ENCODE assay signal across 17 cellular contexts in the genomic region with DNA sequence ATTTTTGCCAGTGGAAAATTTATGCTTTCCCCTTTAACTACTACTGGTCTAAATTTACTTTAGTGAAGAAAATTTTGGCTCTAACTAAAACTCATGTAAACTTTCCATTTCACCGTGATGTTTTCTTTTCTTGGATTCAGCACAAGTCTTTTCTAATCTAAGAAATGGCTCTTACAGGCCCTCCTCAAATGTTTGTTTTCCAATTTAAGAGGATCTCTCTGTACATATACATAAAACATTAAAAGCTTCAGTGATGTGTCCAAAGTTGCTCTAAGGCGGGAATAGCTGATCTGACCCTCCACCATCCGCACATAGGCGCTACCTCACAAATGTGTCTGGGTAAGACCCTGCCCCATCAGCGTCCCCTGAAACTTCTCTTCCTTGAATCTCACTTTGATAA.
"Had no signal": no experiment of that assay in that cellular context is flagged by ENCODE, and none has a peak within 500 bp of the region (broad histone marks: within the 10 kb centered on the region; RNA-seq: fewer than 3 reads in every experiment).

No MANE protein-coding gene starts in this region.

- H3K4me3 Mint-ChIP-seq: activated CD4-positive, alpha-beta memory T cell treated with anti-CD3 and anti-CD28 coated beads for 36 hours; activated naive CD8-positive, alpha-beta T cell treated with anti-CD3 and anti-CD28 coated beads, Interleukin-2, amount 10 ng/mL, durations not matched to agents 7 days and 5 days; activated T-cell treated with anti-CD3 and anti-CD28 coated beads, Interleukin-2, amount 50 U/mL, for 4 hours; naive thymus-derived CD8-positive, alpha-beta T cell; T-helper 1 cell treated with Interleukin-12 subunit alpha and Interleukin-12 subunit beta and Interleukin-4 antibody, amounts not matched to agents 30 μg/mL and 1 μg/mL, for 36 hours had no signal

- H3K4me1 ChIP-seq: gastrocnemius medialis, testis had no signal

- ATAC-seq: activated CD4-positive, CD25-positive, alpha-beta regulatory T cell treated with anti-CD3 and anti-CD28 coated beads, Interleukin-2, amount 50 U/mL, for 24 hours; activated T-cell treated with anti-CD3 and anti-CD28 coated beads, Interleukin-2, amount 50 U/mL, for 4 hours; gastrocnemius medialis; left cardiac atrium; naive thymus-derived CD8-positive, alpha-beta T cell; stimulated activated naive CD8-positive, alpha-beta T cell treated with anti-CD3 and anti-CD28 coated beads, Interleukin-15, Interleukin-2, amounts not matched to agents 100 U/mL and 50 U/mL, for 24 hours had no signal

- H3K9me3 ChIP-seq: gastrocnemius medialis, mucosa of descending colon, testis, vagina had no signal

- H3K27ac Mint-ChIP-seq: activated CD4-positive, alpha-beta memory T cell treated with anti-CD3 and anti-CD28 coated beads for 36 hours; activated naive CD8-positive, alpha-beta T cell treated with anti-CD3 and anti-CD28 coated beads, Interleukin-2, amount 10 ng/mL, durations not matched to agents 7 days and 5 days; naive thymus-derived CD8-positive, alpha-beta T cell; T-helper 1 cell treated with Interleukin-12 subunit alpha and Interleukin-12 subunit beta and Interleukin-4 antibody, amounts not matched to agents 30 μg/mL and 1 μg/mL, for 36 hours had no signal

- DNase-seq: activated CD4-positive, alpha-beta memory T cell treated with anti-CD3 and anti-CD28 coated beads for 36 hours; activated gamma-delta T cell; activated naive CD8-positive, alpha-beta T cell treated with anti-CD3 and anti-CD28 coated beads, Interleukin-2, amount 10 ng/mL, durations not matched to agents 7 days and 5 days; activated T-cell treated with anti-CD3 and anti-CD28 coated beads, Interleukin-2, amount 50 U/mL, for 4 hours; anterior cingulate cortex; gastrocnemius medialis; left cardiac atrium; mucosa of descending colon; naive thymus-derived CD8-positive, alpha-beta T cell; stimulated activated CD4-positive, alpha-beta T cell treated with anti-CD3 and anti-CD28 coated beads, Interleukin-4, amount 100 ng/mL, for 1 hour; stimulated activated CD8-positive, alpha-beta memory T cell treated with anti-CD3 and anti-CD28 coated beads, Interleukin-4, amount 100 ng/mL, for 48 hours; stimulated activated naive CD8-positive, alpha-beta T cell treated with anti-CD3 and anti-CD28 coated beads, Interleukin-15, Interleukin-2, amounts not matched to agents 100 U/mL and 50 U/mL, for 24 hours; testis had no signal

- H3K27me3 ChIP-seq: gastrocnemius medialis, testis, vagina had no signal

- H3K9me3 Mint-ChIP-seq: activated CD4-positive, alpha-beta memory T cell treated with anti-CD3 and anti-CD28 coated beads for 36 hours; activated T-cell treated with anti-CD3 and anti-CD28 coated beads, Interleukin-2, amount 50 U/mL, for 4 hours; naive thymus-derived CD8-positive, alpha-beta T cell; T-helper 1 cell treated with Interleukin-12 subunit alpha and Interleukin-12 subunit beta and Interleukin-4 antibody, amounts not matched to agents 30 μg/mL and 1 μg/mL, for 36 hours had no signal

- H3K36me3 Mint-ChIP-seq: activated CD4-positive, alpha-beta memory T cell treated with anti-CD3 and anti-CD28 coated beads for 36 hours; naive thymus-derived CD8-positive, alpha-beta T cell had no signal

- H3K4me3 ChIP-seq: gastrocnemius medialis, lung, mucosa of descending colon, testis, vagina had no signal

- H3K27ac ChIP-seq: gastrocnemius medialis, testis, vagina had no signal

- H3K36me3 ChIP-seq: gastrocnemius medialis, vagina had no signal
